Comparison of ENCODE assay signal across 31 cellular contexts in the genomic region with DNA sequence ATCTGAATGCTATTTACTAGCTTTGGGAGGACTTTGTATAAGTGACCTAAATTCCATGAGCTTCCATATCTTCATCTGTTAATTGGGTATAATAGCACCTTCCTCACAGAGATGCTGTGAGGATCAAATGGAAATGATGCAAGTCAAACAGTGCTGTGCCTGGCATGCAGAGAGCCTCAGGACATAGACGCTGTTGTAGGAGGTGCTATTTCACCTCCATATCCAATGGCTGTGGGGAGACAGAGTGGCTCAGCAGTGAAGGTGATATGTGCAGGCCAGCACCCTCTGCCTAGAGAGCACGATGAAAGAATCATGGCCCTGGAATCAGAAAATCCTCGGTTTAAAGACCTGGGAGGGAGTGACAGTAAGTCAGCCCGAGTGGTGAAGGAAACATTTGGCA. TPM values are rescaled to one million over a fixed set of nuclear protein-coding genes. Genes with fewer than 3 reads are reported as not detected.
"Had no signal": no experiment of that assay in that cellular context is flagged by ENCODE, and none has a peak within 500 bp of the region (broad histone marks: within the 10 kb centered on the region; RNA-seq: fewer than 3 reads in every experiment).

No MANE protein-coding gene starts in this region.

- H3K4me3 ChIP-seq: SJCRH30, SK-N-MC had no signal

- H3K4me1 ChIP-seq: SJCRH30 had no signal

- H3K27me3 Mint-ChIP-seq: brain had no signal

- H3K9me3 Mint-ChIP-seq: activated CD4-positive, alpha-beta T cell treated with anti-CD3 and anti-CD28 coated beads, Interleukin-2, amount 10 ng/mL, durations not matched to agents 7 days and 5 days; activated naive CD4-positive, alpha-beta T cell treated with anti-CD3 and anti-CD28 coated beads, Interleukin-2, amount 10 ng/mL, durations not matched to agents 7 days and 5 days; activated naive CD8-positive, alpha-beta T cell treated with anti-CD3 and anti-CD28 coated beads, Interleukin-2, amount 50 U/mL, for 24 hours; activated T-cell treated with anti-CD3 and anti-CD28 coated beads, Interleukin-2, amount 50 U/mL, for 24 hours; activated T-helper 2 cell treated with anti-CD3 and anti-CD28 coated beads, Interferon-gamma antibody, Interleukin-2, Interleukin-4, amounts not matched to agents 10 μg/mL and 5 μg/mL and 100 μg/mL, durations not matched to agents 14 hours and 24 hours and 36 hours; brain had no signal

- H3K27ac Mint-ChIP-seq: activated CD4-positive, alpha-beta T cell treated with anti-CD3 and anti-CD28 coated beads for 36 hours; activated CD4-positive, alpha-beta T cell treated with anti-CD3 and anti-CD28 coated beads, Interleukin-2, amount 10 ng/mL, durations not matched to agents 7 days and 5 days; activated CD8-positive, alpha-beta T cell treated with anti-CD3 and anti-CD28 coated beads, Interleukin-2, amount 10 ng/mL, durations not matched to agents 7 days and 5 days; activated naive CD4-positive, alpha-beta T cell treated with anti-CD3 and anti-CD28 coated beads, Interleukin-2, amount 10 ng/mL, durations not matched to agents 7 days and 5 days; activated naive CD8-positive, alpha-beta T cell; activated naive CD8-positive, alpha-beta T cell treated with anti-CD3 and anti-CD28 coated beads, Interleukin-2, amount 50 U/mL, for 24 hours; activated T-cell treated with anti-CD3 and anti-CD28 coated beads, Interleukin-2, amount 50 U/mL, for 24 hours; activated T-helper 2 cell treated with anti-CD3 and anti-CD28 coated beads, Interferon-gamma antibody, Interleukin-2, Interleukin-4, amounts not matched to agents 10 μg/mL and 5 μg/mL and 100 μg/mL, durations not matched to agents 14 hours and 24 hours and 36 hours; brain had no signal

- H3K36me3 Mint-ChIP-seq: activated naive CD4-positive, alpha-beta T cell treated with anti-CD3 and anti-CD28 coated beads, Interleukin-2, amount 10 ng/mL, durations not matched to agents 7 days and 5 days; activated naive CD8-positive, alpha-beta T cell; brain had no signal

- H3K27ac ChIP-seq: SJCRH30, SK-N-MC had no signal

- H3K4me3 Mint-ChIP-seq: activated CD4-positive, alpha-beta T cell treated with anti-CD3 and anti-CD28 coated beads for 36 hours; activated CD4-positive, alpha-beta T cell treated with anti-CD3 and anti-CD28 coated beads, Interleukin-2, amount 10 ng/mL, durations not matched to agents 7 days and 5 days; activated CD8-positive, alpha-beta T cell treated with anti-CD3 and anti-CD28 coated beads, Interleukin-2, amount 10 ng/mL, durations not matched to agents 7 days and 5 days; activated naive CD4-positive, alpha-beta T cell treated with anti-CD3 and anti-CD28 coated beads, Interleukin-2, amount 10 ng/mL, durations not matched to agents 7 days and 5 days; activated naive CD8-positive, alpha-beta T cell; activated naive CD8-positive, alpha-beta T cell treated with anti-CD3 and anti-CD28 coated beads, Interleukin-2, amount 50 U/mL, for 24 hours; activated T-cell treated with anti-CD3 and anti-CD28 coated beads, Interleukin-2, amount 50 U/mL, for 24 hours; brain had no signal

- ATAC-seq: activated CD4-positive, alpha-beta T cell treated with anti-CD3 and anti-CD28 coated beads for 36 hours; activated CD4-positive, CD25-positive, alpha-beta regulatory T cell treated with anti-CD3 and anti-CD28 coated beads, Interleukin-2, amount 50 U/mL, for 24 hours; activated CD8-positive, alpha-beta T cell treated with anti-CD3 and anti-CD28 coated beads, Interleukin-2, amount 10 ng/mL, durations not matched to agents 7 days and 5 days; activated naive CD8-positive, alpha-beta T cell treated with anti-CD3 and anti-CD28 coated beads, Interleukin-2, amount 50 U/mL, for 24 hours had no signal

- H3K9me3 ChIP-seq: SJCRH30 had no signal

- H3K27me3 ChIP-seq: SJCRH30 had no signal

- H3K36me3 ChIP-seq: SJCRH30 had no signal

- DNase-seq: activated CD4-positive, alpha-beta T cell treated with anti-CD3 and anti-CD28 coated beads for 36 hours; activated CD4-positive, alpha-beta T cell treated with anti-CD3 and anti-CD28 coated beads, Interleukin-2, amount 10 ng/mL, durations not matched to agents 7 days and 5 days; activated CD4-positive, alpha-beta T cell treated with anti-CD3 and anti-CD28 coated beads, Interleukin-2, amount 50 U/mL, for 48 hours; activated CD8-positive, alpha-beta T cell treated with anti-CD3 and anti-CD28 coated beads, Interleukin-2, amount 10 ng/mL, durations not matched to agents 7 days and 5 days; activated naive CD4-positive, alpha-beta T cell treated with anti-CD3 and anti-CD28 coated beads, Interleukin-2, amount 10 ng/mL, durations not matched to agents 7 days and 5 days; activated naive CD8-positive, alpha-beta T cell treated with anti-CD3 and anti-CD28 coated beads, Interleukin-2, amount 50 U/mL, for 24 hours; activated T-cell treated with anti-CD3 and anti-CD28 coated beads, Interleukin-2, amount 50 U/mL, for 24 hours; anterior cingulate cortex; central memory CD4-positive, alpha-beta T cell; Kasumi-1; KG1; MM.1S; MV-4-11; NCI-H1092; NCI-H1436 treated with DMSO at 0.1 percent for 48 hours; NCI-H1694 treated with DMSO at 0.1 percent for 48 hours; NCI-H2029 treated with DMSO at 0.1 percent for 48 hours; NCI-H2107; NCI-H2171; NCI-H510A treated with DMSO at 0.1 percent for 48 hours; NCI-H526 treated with DMSO at 0.1 percent for 48 hours; NCI-H82; SHP77; SJCRH30; T1000 had no signal

- H3K4me1 Mint-ChIP-seq: activated CD4-positive, alpha-beta T cell treated with anti-CD3 and anti-CD28 coated beads for 36 hours; activated CD4-positive, alpha-beta T cell treated with anti-CD3 and anti-CD28 coated beads, Interleukin-2, amount 10 ng/mL, durations not matched to agents 7 days and 5 days; activated naive CD4-positive, alpha-beta T cell treated with anti-CD3 and anti-CD28 coated beads, Interleukin-2, amount 10 ng/mL, durations not matched to agents 7 days and 5 days; activated naive CD8-positive, alpha-beta T cell treated with anti-CD3 and anti-CD28 coated beads, Interleukin-2, amount 50 U/mL, for 24 hours; brain had no signal

RNA-seq across cellular contexts. Expression of a gene that starts 16.0 kb away (rescaled TPM):
- total RNA-seq: OCI-LY7 had no signal
